1 cellular context compared by ENCODE assay signal in the genomic region with DNA sequence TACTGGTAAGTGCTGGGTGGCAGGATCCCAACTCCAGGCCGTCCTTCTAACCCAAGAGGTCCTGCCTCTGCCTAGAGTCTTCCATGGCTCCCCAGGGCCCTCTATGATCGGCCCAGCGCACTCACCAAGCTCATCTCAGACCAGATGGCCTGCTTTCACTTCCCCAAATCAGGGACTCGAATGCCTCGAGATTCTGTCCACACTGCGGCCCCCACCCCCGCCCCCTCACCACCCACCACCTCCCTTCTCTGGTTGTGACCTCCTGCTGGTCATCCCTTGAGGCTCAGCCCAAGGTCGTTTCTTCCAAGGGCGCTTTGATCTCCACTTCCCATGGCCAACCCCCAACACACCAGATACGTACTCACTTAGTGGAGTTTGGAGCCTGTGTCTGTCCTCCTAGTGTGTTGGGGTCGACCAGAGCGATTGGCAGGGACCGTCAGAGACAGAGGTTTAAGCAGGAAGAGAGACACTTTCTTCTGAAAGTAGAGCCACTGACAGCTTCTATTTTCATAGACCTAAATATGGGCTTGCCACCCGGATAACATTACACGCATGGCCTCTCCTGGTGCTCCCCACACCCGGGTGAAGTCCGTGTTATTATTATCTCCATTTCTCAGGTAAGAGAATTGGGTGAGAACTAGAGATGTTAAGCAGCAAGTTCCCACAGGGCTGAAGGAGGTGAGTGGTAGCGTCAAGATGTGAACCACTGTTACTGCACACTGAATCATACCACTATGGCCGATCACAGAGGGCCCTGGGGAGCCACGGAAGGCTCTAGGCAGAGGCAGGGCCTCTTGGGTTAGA.
TF ChIP-seq lines count a peak whose summit lies in the region.

A gene with protein sequence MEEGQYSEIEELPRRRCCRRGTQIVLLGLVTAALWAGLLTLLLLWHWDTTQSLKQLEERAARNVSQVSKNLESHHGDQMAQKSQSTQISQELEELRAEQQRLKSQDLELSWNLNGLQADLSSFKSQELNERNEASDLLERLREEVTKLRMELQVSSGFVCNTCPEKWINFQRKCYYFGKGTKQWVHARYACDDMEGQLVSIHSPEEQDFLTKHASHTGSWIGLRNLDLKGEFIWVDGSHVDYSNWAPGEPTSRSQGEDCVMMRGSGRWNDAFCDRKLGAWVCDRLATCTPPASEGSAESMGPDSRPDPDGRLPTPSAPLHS (minus strand): TSS at position 478 of the 804 bp plus-strand sequence. CDS start 2,371 bp downstream, outside the sequence.

TF ChIP-seq in GM12878, 131 proteins besides CTCF, POLR2A, EP300 and RAD21 (continued from another document and continues in another):
- TF ChIP-seq, protein P1, sequence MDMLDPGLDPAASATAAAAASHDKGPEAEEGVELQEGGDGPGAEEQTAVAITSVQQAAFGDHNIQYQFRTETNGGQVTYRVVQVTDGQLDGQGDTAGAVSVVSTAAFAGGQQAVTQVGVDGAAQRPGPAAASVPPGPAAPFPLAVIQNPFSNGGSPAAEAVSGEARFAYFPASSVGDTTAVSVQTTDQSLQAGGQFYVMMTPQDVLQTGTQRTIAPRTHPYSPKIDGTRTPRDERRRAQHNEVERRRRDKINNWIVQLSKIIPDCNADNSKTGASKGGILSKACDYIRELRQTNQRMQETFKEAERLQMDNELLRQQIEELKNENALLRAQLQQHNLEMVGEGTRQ (IDR thresholded peaks at IDR 0.05; ENCODE audit: borderline replicate concordance, low read depth, low read length): no peak; the same call in 1 of the 2 replicates
- no peak for TF ChIP-seq ZNF622 (IDR thresholded peaks at IDR 0.05)
- peak; percentile 19 for TF ChIP-seq MYC (IDR thresholded peaks at IDR 0.05; ENCODE audit: insufficient read depth, insufficient read length, insufficient replicate concordance, low read length, severe bottlenecking)
- TF ChIP-seq, protein P2, sequence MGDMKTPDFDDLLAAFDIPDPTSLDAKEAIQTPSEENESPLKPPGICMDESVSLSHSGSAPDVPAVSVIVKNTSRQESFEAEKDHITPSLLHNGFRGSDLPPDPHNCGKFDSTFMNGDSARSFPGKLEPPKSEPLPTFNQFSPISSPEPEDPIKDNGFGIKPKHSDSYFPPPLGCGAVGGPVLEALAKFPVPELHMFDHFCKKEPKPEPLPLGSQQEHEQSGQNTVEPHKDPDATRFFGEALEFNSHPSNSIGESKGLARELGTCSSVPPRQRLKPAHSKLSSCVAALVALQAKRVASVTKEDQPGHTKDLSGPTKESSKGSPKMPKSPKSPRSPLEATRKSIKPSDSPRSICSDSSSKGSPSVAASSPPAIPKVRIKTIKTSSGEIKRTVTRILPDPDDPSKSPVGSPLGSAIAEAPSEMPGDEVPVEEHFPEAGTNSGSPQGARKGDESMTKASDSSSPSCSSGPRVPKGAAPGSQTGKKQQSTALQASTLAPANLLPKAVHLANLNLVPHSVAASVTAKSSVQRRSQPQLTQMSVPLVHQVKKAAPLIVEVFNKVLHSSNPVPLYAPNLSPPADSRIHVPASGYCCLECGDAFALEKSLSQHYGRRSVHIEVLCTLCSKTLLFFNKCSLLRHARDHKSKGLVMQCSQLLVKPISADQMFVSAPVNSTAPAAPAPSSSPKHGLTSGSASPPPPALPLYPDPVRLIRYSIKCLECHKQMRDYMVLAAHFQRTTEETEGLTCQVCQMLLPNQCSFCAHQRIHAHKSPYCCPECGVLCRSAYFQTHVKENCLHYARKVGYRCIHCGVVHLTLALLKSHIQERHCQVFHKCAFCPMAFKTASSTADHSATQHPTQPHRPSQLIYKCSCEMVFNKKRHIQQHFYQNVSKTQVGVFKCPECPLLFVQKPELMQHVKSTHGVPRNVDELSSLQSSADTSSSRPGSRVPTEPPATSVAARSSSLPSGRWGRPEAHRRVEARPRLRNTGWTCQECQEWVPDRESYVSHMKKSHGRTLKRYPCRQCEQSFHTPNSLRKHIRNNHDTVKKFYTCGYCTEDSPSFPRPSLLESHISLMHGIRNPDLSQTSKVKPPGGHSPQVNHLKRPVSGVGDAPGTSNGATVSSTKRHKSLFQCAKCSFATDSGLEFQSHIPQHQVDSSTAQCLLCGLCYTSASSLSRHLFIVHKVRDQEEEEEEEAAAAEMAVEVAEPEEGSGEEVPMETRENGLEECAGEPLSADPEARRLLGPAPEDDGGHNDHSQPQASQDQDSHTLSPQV (IDR thresholded peaks at IDR 0.05): 0 out of 2 replicates have a peak, but pooled peaks have one; percentile 34
- TF ChIP-seq SUZ12 (IDR thresholded peaks at IDR 0.05; ENCODE audit: unreplicated experiment): no peak
- peak; percentile 61 for TF ChIP-seq IKZF1 (conservative IDR thresholded peaks at IDR 0.05)
- TF ChIP-seq SP1 (IDR thresholded peaks at IDR 0.05; ENCODE audit: low read depth, low read length): peak; percentile 8
- peak; percentile 93 for TF ChIP-seq YY1 (IDR thresholded peaks at IDR 0.05; ENCODE audit: low read depth, low read length)
- peak; percentile 85 for TF ChIP-seq RUNX3 (IDR thresholded peaks at IDR 0.05; ENCODE audit: low read length)
- TF ChIP-seq, protein P3, sequence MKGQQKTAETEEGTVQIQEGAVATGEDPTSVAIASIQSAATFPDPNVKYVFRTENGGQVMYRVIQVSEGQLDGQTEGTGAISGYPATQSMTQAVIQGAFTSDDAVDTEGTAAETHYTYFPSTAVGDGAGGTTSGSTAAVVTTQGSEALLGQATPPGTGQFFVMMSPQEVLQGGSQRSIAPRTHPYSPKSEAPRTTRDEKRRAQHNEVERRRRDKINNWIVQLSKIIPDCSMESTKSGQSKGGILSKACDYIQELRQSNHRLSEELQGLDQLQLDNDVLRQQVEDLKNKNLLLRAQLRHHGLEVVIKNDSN (IDR thresholded peaks at IDR 0.05; ENCODE audit: borderline replicate concordance, extremely low read length, insufficient read depth, low read depth, low read length): no peak
- TF ChIP-seq BACH1 (IDR thresholded peaks at IDR 0.05; ENCODE audit: borderline replicate concordance): no peak; the same call in 1 of the 2 replicates
- peak; percentile 90 for TF ChIP-seq PAX5 (IDR thresholded peaks at IDR 0.05; ENCODE audit: borderline replicate concordance, low read depth, low read length)
- TF ChIP-seq, protein P4, sequence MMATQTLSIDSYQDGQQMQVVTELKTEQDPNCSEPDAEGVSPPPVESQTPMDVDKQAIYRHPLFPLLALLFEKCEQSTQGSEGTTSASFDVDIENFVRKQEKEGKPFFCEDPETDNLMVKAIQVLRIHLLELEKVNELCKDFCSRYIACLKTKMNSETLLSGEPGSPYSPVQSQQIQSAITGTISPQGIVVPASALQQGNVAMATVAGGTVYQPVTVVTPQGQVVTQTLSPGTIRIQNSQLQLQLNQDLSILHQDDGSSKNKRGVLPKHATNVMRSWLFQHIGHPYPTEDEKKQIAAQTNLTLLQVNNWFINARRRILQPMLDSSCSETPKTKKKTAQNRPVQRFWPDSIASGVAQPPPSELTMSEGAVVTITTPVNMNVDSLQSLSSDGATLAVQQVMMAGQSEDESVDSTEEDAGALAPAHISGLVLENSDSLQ (IDR thresholded peaks at IDR 0.05): peak; percentile 83
- TF ChIP-seq, protein P5, sequence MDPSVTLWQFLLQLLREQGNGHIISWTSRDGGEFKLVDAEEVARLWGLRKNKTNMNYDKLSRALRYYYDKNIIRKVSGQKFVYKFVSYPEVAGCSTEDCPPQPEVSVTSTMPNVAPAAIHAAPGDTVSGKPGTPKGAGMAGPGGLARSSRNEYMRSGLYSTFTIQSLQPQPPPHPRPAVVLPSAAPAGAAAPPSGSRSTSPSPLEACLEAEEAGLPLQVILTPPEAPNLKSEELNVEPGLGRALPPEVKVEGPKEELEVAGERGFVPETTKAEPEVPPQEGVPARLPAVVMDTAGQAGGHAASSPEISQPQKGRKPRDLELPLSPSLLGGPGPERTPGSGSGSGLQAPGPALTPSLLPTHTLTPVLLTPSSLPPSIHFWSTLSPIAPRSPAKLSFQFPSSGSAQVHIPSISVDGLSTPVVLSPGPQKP (IDR thresholded peaks at IDR 0.05; ENCODE audit: low read depth, low read length): peak; percentile 92
- TF ChIP-seq EED (IDR thresholded peaks at IDR 0.05; ENCODE audit: low read depth): peak; percentile 79
- peak; percentile 97 for TF ChIP-seq SPI1 (IDR thresholded peaks at IDR 0.05; ENCODE audit: borderline replicate concordance, insufficient read depth, low read depth, low read length)
- TF ChIP-seq SMAD5 (IDR thresholded peaks at IDR 0.05; ENCODE audit: low read depth): peak; percentile 82; the same call in 1 of the 2 replicates
- peak; percentile 85 for TF ChIP-seq TCF7 (IDR thresholded peaks at IDR 0.05; ENCODE audit: borderline replicate concordance)
- TF ChIP-seq BMI1 (IDR thresholded peaks at IDR 0.05; ENCODE audit: borderline replicate concordance): no peak
- peak; percentile 97 for TF ChIP-seq TCF3 (IDR thresholded peaks at IDR 0.05; ENCODE audit: borderline replicate concordance, insufficient read depth, low read depth, low read length)
- TF ChIP-seq, protein P6, sequence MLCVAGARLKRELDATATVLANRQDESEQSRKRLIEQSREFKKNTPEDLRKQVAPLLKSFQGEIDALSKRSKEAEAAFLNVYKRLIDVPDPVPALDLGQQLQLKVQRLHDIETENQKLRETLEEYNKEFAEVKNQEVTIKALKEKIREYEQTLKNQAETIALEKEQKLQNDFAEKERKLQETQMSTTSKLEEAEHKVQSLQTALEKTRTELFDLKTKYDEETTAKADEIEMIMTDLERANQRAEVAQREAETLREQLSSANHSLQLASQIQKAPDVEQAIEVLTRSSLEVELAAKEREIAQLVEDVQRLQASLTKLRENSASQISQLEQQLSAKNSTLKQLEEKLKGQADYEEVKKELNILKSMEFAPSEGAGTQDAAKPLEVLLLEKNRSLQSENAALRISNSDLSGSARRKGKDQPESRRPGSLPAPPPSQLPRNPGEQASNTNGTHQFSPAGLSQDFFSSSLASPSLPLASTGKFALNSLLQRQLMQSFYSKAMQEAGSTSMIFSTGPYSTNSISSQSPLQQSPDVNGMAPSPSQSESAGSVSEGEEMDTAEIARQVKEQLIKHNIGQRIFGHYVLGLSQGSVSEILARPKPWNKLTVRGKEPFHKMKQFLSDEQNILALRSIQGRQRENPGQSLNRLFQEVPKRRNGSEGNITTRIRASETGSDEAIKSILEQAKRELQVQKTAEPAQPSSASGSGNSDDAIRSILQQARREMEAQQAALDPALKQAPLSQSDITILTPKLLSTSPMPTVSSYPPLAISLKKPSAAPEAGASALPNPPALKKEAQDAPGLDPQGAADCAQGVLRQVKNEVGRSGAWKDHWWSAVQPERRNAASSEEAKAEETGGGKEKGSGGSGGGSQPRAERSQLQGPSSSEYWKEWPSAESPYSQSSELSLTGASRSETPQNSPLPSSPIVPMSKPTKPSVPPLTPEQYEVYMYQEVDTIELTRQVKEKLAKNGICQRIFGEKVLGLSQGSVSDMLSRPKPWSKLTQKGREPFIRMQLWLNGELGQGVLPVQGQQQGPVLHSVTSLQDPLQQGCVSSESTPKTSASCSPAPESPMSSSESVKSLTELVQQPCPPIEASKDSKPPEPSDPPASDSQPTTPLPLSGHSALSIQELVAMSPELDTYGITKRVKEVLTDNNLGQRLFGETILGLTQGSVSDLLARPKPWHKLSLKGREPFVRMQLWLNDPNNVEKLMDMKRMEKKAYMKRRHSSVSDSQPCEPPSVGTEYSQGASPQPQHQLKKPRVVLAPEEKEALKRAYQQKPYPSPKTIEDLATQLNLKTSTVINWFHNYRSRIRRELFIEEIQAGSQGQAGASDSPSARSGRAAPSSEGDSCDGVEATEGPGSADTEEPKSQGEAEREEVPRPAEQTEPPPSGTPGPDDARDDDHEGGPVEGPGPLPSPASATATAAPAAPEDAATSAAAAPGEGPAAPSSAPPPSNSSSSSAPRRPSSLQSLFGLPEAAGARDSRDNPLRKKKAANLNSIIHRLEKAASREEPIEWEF (IDR thresholded peaks at IDR 0.05; ENCODE audit: insufficient replicate concordance, low read depth, low read length): peak; percentile 97
- no peak for TF ChIP-seq RBBP5 (conservative IDR thresholded peaks at IDR 0.05)
- TF ChIP-seq CBFB (IDR thresholded peaks at IDR 0.05; ENCODE audit: low read depth): peak; percentile 87
- TF ChIP-seq ZBED1 (IDR thresholded peaks at IDR 0.05; ENCODE audit: borderline replicate concordance): peak; percentile 81; the same call in 1 of the 2 replicates
- no peak for TF ChIP-seq HDAC6 (IDR thresholded peaks at IDR 0.05; ENCODE audit: unreplicated experiment)
- TF ChIP-seq IKZF2 (IDR thresholded peaks at IDR 0.05): peak; percentile 60
- TF ChIP-seq SREBF1 (IDR thresholded peaks at IDR 0.05; ENCODE audit: low read length): no peak
- no peak for TF ChIP-seq ASH2L (IDR thresholded peaks at IDR 0.05; ENCODE audit: borderline replicate concordance, low read depth)
- TF ChIP-seq MEF2B (IDR thresholded peaks at IDR 0.05; ENCODE audit: partially characterized antibody, poor library complexity, severe bottlenecking): peak; percentile 98
- peak; percentile 67; the same call in 1 of the 2 replicates for TF ChIP-seq ATF7 (IDR thresholded peaks at IDR 0.05; ENCODE audit: low read depth)
- TF ChIP-seq POLR2AphosphoS2 (IDR thresholded peaks at IDR 0.05; ENCODE audit: low read depth, low read length): peak; percentile 39; the same call in 1 of the 2 replicates
- TF ChIP-seq SIX5 (IDR thresholded peaks at IDR 0.05; ENCODE audit: low read depth, low read length, severe bottlenecking): no peak
- peak; percentile 88 for TF ChIP-seq FOXM1 (IDR thresholded peaks at IDR 0.05; ENCODE audit: low read depth, low read length)
- no peak for TF ChIP-seq ZZZ3 (IDR thresholded peaks at IDR 0.05; ENCODE audit: control insufficient read depth, insufficient read length, low read depth)
- TF ChIP-seq ZNF207 (IDR thresholded peaks at IDR 0.05; ENCODE audit: borderline replicate concordance): no peak
- peak; percentile 82; the same call in 1 of the 2 replicates for TF ChIP-seq BCL11A (IDR thresholded peaks at IDR 0.05; ENCODE audit: low read depth, low read length)
- TF ChIP-seq MTA3 (IDR thresholded peaks at IDR 0.05; ENCODE audit: borderline replicate concordance, low read length): no peak
- peak; percentile 43 for TF ChIP-seq SMAD1 (IDR thresholded peaks at IDR 0.05; ENCODE audit: low read depth, partially characterized antibody)
- peak; percentile 99 for TF ChIP-seq ZNF217 (IDR thresholded peaks at IDR 0.05)
- TF ChIP-seq GATAD2B (conservative IDR thresholded peaks at IDR 0.05; ENCODE audit: low read depth): peak; percentile 98
- TF ChIP-seq NR2C1 (IDR thresholded peaks at IDR 0.05): no peak
- TF ChIP-seq, protein P7, sequence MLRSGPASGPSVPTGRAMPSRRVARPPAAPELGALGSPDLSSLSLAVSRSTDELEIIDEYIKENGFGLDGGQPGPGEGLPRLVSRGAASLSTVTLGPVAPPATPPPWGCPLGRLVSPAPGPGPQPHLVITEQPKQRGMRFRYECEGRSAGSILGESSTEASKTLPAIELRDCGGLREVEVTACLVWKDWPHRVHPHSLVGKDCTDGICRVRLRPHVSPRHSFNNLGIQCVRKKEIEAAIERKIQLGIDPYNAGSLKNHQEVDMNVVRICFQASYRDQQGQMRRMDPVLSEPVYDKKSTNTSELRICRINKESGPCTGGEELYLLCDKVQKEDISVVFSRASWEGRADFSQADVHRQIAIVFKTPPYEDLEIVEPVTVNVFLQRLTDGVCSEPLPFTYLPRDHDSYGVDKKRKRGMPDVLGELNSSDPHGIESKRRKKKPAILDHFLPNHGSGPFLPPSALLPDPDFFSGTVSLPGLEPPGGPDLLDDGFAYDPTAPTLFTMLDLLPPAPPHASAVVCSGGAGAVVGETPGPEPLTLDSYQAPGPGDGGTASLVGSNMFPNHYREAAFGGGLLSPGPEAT (IDR thresholded peaks at IDR 0.05; ENCODE audit: low read depth): peak; percentile 59; the same call in 1 of the 2 replicates
- peak; percentile 2; the same call in 1 of the 2 replicates for TF ChIP-seq CHD4 (IDR thresholded peaks at IDR 0.05)
- peak; percentile 50 for TF ChIP-seq CREM (IDR thresholded peaks at IDR 0.05; ENCODE audit: low read depth)
- TF ChIP-seq CREB1 (IDR thresholded peaks at IDR 0.05; ENCODE audit: low read depth): peak; percentile 51
- TF ChIP-seq RB1 (IDR thresholded peaks at IDR 0.05; ENCODE audit: borderline replicate concordance): 0 out of 2 replicates have a peak, but pooled peaks have one; percentile 50
- no peak for TF ChIP-seq ZSCAN29 (IDR thresholded peaks at IDR 0.05)
